In the genomic region with DNA sequence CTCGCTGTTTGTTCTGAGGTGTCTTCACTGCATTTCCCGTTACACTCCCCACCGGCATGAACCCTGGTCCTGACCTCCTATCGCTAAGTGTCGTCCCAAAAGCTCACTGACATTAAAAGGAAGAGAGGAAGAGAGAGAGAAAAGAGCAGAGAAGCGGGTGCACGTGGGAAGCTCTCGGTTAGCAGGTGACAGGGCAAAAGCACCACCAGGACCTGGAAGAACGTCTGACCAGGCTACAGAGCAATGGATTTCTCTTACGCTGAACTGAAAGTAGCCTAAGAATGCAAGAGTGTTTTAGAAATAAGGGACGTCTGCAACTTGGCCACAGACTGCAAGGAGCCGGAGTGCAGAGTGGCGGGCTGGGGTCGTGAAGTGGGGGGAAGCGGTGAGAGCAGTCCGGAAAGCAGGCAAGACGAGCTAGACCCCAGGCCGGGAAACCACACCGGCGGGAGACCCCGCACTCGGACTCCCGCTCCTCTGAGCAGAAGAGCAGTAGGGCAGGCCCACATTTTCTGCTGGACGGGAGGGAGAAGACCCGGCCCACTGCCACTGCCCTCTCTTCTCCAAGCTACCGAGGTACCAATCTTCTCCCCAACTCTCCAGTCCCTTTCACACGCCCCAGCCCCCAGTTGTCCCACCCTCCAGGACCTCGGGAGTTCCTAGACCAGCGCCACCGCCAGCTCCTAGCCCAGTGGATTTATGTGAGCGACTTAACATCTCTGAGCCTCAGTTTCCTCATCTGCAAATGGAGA, we compare ENCODE assay signal across 8 cellular contexts. TPM values are rescaled to one million over a fixed set of nuclear protein-coding genes. Genes with fewer than 3 reads are reported as not detected.
DNase-seq lines count a peak whose midpoint lies in the region; ATAC-seq, FAIRE-seq and TF ChIP-seq lines count a peak whose summit lies in the region.

No MANE protein-coding gene starts in this region.

- H3K27me3 Mint-ChIP-seq in activated CD4-positive, alpha-beta T cell treated with anti-CD3 and anti-CD28 coated beads for 36 hours, result no peaks in the 10 kb centered on the region
- H3K27me3 Mint-ChIP-seq in T-helper 2 cell treated with Interferon-gamma antibody and Interleukin-4, amounts not matched to agents 5 μg/mL and 100 μg/mL, for 36 hours (ENCODE audit: low read depth), result peaks cover 16% of the 10 kb centered on the region
- no peaks in the 10 kb centered on the region for H3K27me3 Mint-ChIP-seq in natural killer cell treated with Interleukin-12 subunit alpha and Interleukin-12 subunit beta and Interleukin-15 and Interleukin-18, amount 100 ng/mL, for 72 hours

- intact Hi-C loops in activated CD4-positive, alpha-beta T cell treated with anti-CD3 and anti-CD28 coated beads for 36 hours (cut with DNase I, micrococcal nuclease), result loop anchor here (1.0 to 10.0 kb wide), 9 partner anchors 83 to 874 kb away; partner anchors contain the start of genes DCAF6 (in 1 of the 2), POGK (in 1 of the 2), RCSD1 (in 1 of the 2) and SFT2D2 (in 1 of the 2)

- peaks cover 32% of the 10 kb centered on the region for H3K4me1 Mint-ChIP-seq in activated CD4-positive, alpha-beta T cell treated with anti-CD3 and anti-CD28 coated beads for 36 hours
- H3K4me1 Mint-ChIP-seq in T-helper 2 cell treated with Interferon-gamma antibody and Interleukin-4, amounts not matched to agents 5 μg/mL and 100 μg/mL, for 36 hours (ENCODE audit: low read depth), result peaks cover 30% of the 10 kb centered on the region
- peaks cover 37 to 38% of the 10 kb centered on the region in 2 donors for H3K4me1 Mint-ChIP-seq in natural killer cell treated with Interleukin-12 subunit alpha and Interleukin-12 subunit beta and Interleukin-15 and Interleukin-18, amount 100 ng/mL, for 72 hours (ENCODE audit: low read depth in 2 of 2)

- no peaks in the 10 kb centered on the region for H3K79me1 ChIP-seq in H1 (ENCODE audit: low read depth, low read length)

- H3K4me2 ChIP-seq in H1 (ENCODE audit: insufficient read depth in 1 of 2, low read depth in 2 of 2, low read length in 2 of 2), result peak overlapping the region; percentile 74 to 95

- H2BK20ac ChIP-seq in H1 (ENCODE audit: low read length), result peak overlapping the region; percentile 73; the same call in 1 of the 2 replicates

- no peak for TF ChIP-seq EP300 in H1 (IDR thresholded peaks at IDR 0.05; ENCODE audit: borderline replicate concordance in 1 of 2, low read depth in 2 of 2, low read length in 2 of 2)

- H2AK5ac ChIP-seq in H1 (ENCODE audit: low read depth, low read length), result no peak overlapping the region

- CTCF ChIA-PET in activated CD4-positive, alpha-beta T cell treated with anti-CD3 and anti-CD28 coated beads for 36 hours (lab: Charles Lee), result interaction anchor here (0.7 to 2.3 kb wide), 4 partner anchors 8 to 158 kb away, joined by 3 to 15 read pairs (median 8); no protein-coding TSS in a partner anchor
- CTCF ChIA-PET in H1 (lab: Charles Lee; ENCODE audit: partially characterized antibody), result interaction anchor here (0.6 to 2.4 kb wide), 4 partner anchors 19 to 577 kb away, joined by 3 to 11 read pairs (median 4); no protein-coding TSS in a partner anchor

- H4K8ac ChIP-seq in H1 (ENCODE audit: extremely low read depth, insufficient read depth, low read length), result no peak overlapping the region

- H3K4me1 ChIP-seq in H1 (replicated peaks in 1 of 4; ENCODE audit: control insufficient read depth in 3 of 4, insufficient read depth in 4 of 4, low read length in 3 of 4), result no peaks in the 10 kb centered on the region; a peak in 2 of 7 replicates

- H3K36me3 ChIP-seq in H1 (ENCODE audit: control insufficient read depth in 2 of 4, insufficient read depth in 4 of 4, low read length in 3 of 4), result no peaks in the 10 kb centered on the region

- no peak overlapping the region for H3K14ac ChIP-seq in H1 (ENCODE audit: insufficient read length)

- no peak for ATAC-seq in activated CD4-positive, alpha-beta T cell treated with anti-CD3 and anti-CD28 coated beads for 36 hours
- no peak for ATAC-seq in natural killer cell treated with Interleukin-12 subunit alpha and Interleukin-12 subunit beta and Interleukin-15 and Interleukin-18, amount 100 ng/mL, for 72 hours
- ATAC-seq in HG03460 (IDR thresholded peaks at IDR 0.05; ENCODE audit: unreplicated experiment), result no peak

- H3K27me3 ChIP-seq in H1 (replicated peaks in 1 of 4; ENCODE audit: control insufficient read depth in 3 of 4, extremely low read depth in 1 of 4, insufficient read depth in 3 of 4, low read length in 3 of 4), result peaks cover 0 to 13% (median 9%) of the 10 kb centered on the region in 4 experiments; a peak in 6 of 7 replicates

- H3K4ac ChIP-seq in H1 (replicated peaks; ENCODE audit: insufficient read length, low read depth, low read length), result no peak overlapping the region

- peak overlapping the region; percentile 77 for H2AFZ ChIP-seq in H1 (ENCODE audit: low read length)

- H3K36me3 Mint-ChIP-seq in activated CD4-positive, alpha-beta T cell treated with anti-CD3 and anti-CD28 coated beads for 36 hours (ENCODE audit: low read depth), result peaks cover 8% of the 10 kb centered on the region
- H3K36me3 Mint-ChIP-seq in T-helper 2 cell treated with Interferon-gamma antibody and Interleukin-4, amounts not matched to agents 5 μg/mL and 100 μg/mL, for 36 hours (ENCODE audit: low read depth), result no peaks in the 10 kb centered on the region
- H3K36me3 Mint-ChIP-seq in natural killer cell treated with Interleukin-12 subunit alpha and Interleukin-12 subunit beta and Interleukin-15 and Interleukin-18, amount 100 ng/mL, for 72 hours, result no peaks in the 10 kb centered on the region

- peak; percentile 45 for DNase-seq in activated CD4-positive, alpha-beta T cell treated with anti-CD3 and anti-CD28 coated beads for 36 hours
- DNase-seq in activated CD4-positive, alpha-beta T cell treated with anti-CD3 and anti-CD28 coated beads, Interleukin-2, amount 50 U/mL, for 1 hour, result no peak
- peak; percentile 14 for DNase-seq in T-helper 2 cell treated with Interferon-gamma antibody and Interleukin-4, amounts not matched to agents 5 μg/mL and 100 μg/mL, for 36 hours (ENCODE audit: low spot score)
- DNase-seq in H1 (ENCODE audit: low read depth in 1 of 2, low spot score in 2 of 2) (peak in 1 of 2 experiments; percentile 79), HPDE6-E6E7 (ENCODE audit: extremely low spot score) (no peak), NCI-H2107 (lab: John Stamatoyannopoulos, UW) (no peak)
- DNase-seq in natural killer cell treated with Interleukin-12 subunit alpha and Interleukin-12 subunit beta and Interleukin-15 and Interleukin-18, amount 100 ng/mL, for 72 hours (ENCODE audit: low spot score), result no peak

- no peak for TF ChIP-seq CTCF in H1 (IDR thresholded peaks at IDR 0.05; ENCODE audit: control extremely low read depth in 1 of 3, insufficient read depth in 1 of 3, low read depth in 1 of 3, low read length in 3 of 3)

- H3K23me2 ChIP-seq in H1 (ENCODE audit: low read depth, low read length), result peaks cover 6% of the 10 kb centered on the region

- peak overlapping the region; percentile 84 to 97 (median 94) for H3K4me3 ChIP-seq in H1 (ENCODE audit: extremely low read depth in 1 of 4, insufficient read depth in 2 of 4, low read depth in 3 of 4, low read length in 4 of 4)

- POLR2A ChIA-PET in activated CD4-positive, alpha-beta T cell treated with anti-CD3 and anti-CD28 coated beads for 36 hours (lab: Charles Lee), result interaction anchor here (0.6 kb wide), 3 partner anchors 10 to 40 kb away, joined by 3 to 4 read pairs (median 3); no protein-coding TSS in a partner anchor
- POLR2A ChIA-PET in H1 (lab: Charles Lee; ENCODE audit: partially characterized antibody), result interaction anchor here (0.9 to 1.9 kb wide), 5 partner anchors 8 to 160 kb away, joined by 3 to 6 read pairs (median 4); partner anchors contain the start of genes CREG1 and MPZL1

- H3K79me2 ChIP-seq in H1 (ENCODE audit: control insufficient read depth in 1 of 2, insufficient read depth in 2 of 2, low read length in 2 of 2), result no peaks in the 10 kb centered on the region

- 0 out of 3 replicates have a peak, but pooled peaks of 1 of the 2 experiments have one; percentile 4 for TF ChIP-seq POLR2A in H1 (IDR thresholded peaks at IDR 0.05; ENCODE audit: control extremely low read depth in 1 of 2, low read depth in 2 of 2, low read length in 2 of 2)

- H2BK12ac ChIP-seq in H1 (ENCODE audit: low read depth, low read length), result 0 out of 2 replicates have a peak overlapping the region, but pooled peaks have one; percentile 31

- no peaks in the 10 kb centered on the region for H4K20me1 ChIP-seq in H1 (replicated peaks in 1 of 2; ENCODE audit: control insufficient read depth in 1 of 2, insufficient read depth in 2 of 2, low read length in 2 of 2)

- FAIRE-seq in H1 (lab: Jason Lieb, UNC), result no peak

- H2BK5ac ChIP-seq in H1 (ENCODE audit: low read depth, low read length), result 0 out of 2 replicates have a peak overlapping the region, but pooled peaks have one; percentile 17

- no peak overlapping the region for H4K91ac ChIP-seq in H1 (replicated peaks; ENCODE audit: insufficient read length, low read length)

- no peaks in the 10 kb centered on the region for H3K9me3 ChIP-seq in H1 (ENCODE audit: insufficient read depth in 2 of 2, low read depth in 1 of 2, low read length in 1 of 2)

- peak overlapping the region; percentile 3 for H3K56ac ChIP-seq in H1 (replicated peaks; ENCODE audit: insufficient read length, low read depth, low read length)

- no peaks in the 10 kb centered on the region for H3K9me3 Mint-ChIP-seq in activated CD4-positive, alpha-beta T cell treated with anti-CD3 and anti-CD28 coated beads for 36 hours (ENCODE audit: low read depth)
- H3K9me3 Mint-ChIP-seq in T-helper 2 cell treated with Interferon-gamma antibody and Interleukin-4, amounts not matched to agents 5 μg/mL and 100 μg/mL, for 36 hours, result no peaks in the 10 kb centered on the region
- H3K9me3 Mint-ChIP-seq in natural killer cell treated with Interleukin-12 subunit alpha and Interleukin-12 subunit beta and Interleukin-15 and Interleukin-18, amount 100 ng/mL, for 72 hours, result no peaks in the 10 kb centered on the region

- TF ChIP-seq RAD21 in H1 (IDR thresholded peaks at IDR 0.05 in 1 of 2, conservative IDR thresholded peaks at IDR 0.05 in 1 of 2; ENCODE audit: low read depth in 2 of 2, low read length in 2 of 2), result no peak

- H3K23ac ChIP-seq in H1 (ENCODE audit: insufficient read length), result no peak overlapping the region

- no peak overlapping the region for H3K27ac ChIP-seq in H1 (ENCODE audit: low read depth, low read length)

- no peak overlapping the region for H2BK120ac ChIP-seq in H1 (replicated peaks; ENCODE audit: low read depth, low read length)

- peak overlapping the region; percentile 1; the same call in 1 of the 2 replicates for H3K18ac ChIP-seq in H1 (ENCODE audit: extremely low read depth, low read length)

- peak overlapping the region; percentile 79 for H3K27ac Mint-ChIP-seq in activated CD4-positive, alpha-beta T cell treated with anti-CD3 and anti-CD28 coated beads for 36 hours
- H3K27ac Mint-ChIP-seq in T-helper 2 cell treated with Interferon-gamma antibody and Interleukin-4, amounts not matched to agents 5 μg/mL and 100 μg/mL, for 36 hours, result peak overlapping the region; percentile 90
- peak overlapping the region; percentile 87 to 100 for H3K27ac Mint-ChIP-seq in natural killer cell treated with Interleukin-12 subunit alpha and Interleukin-12 subunit beta and Interleukin-15 and Interleukin-18, amount 100 ng/mL, for 72 hours

- H3K4me3 Mint-ChIP-seq in activated CD4-positive, alpha-beta T cell treated with anti-CD3 and anti-CD28 coated beads for 36 hours, result peak overlapping the region; percentile 83
- peak overlapping the region; percentile 98 for H3K4me3 Mint-ChIP-seq in T-helper 2 cell treated with Interferon-gamma antibody and Interleukin-4, amounts not matched to agents 5 μg/mL and 100 μg/mL, for 36 hours
- peak overlapping the region; percentile 96 for H3K4me3 Mint-ChIP-seq in natural killer cell treated with Interleukin-12 subunit alpha and Interleukin-12 subunit beta and Interleukin-15 and Interleukin-18, amount 100 ng/mL, for 72 hours

- H4K5ac ChIP-seq in H1 (ENCODE audit: insufficient read length, low read depth, low read length), result no peak overlapping the region

- no peak overlapping the region; a peak in 2 of 7 replicates for H3K9ac ChIP-seq in H1 (replicated peaks in 1 of 4; ENCODE audit: extremely low read depth in 1 of 4, low read depth in 3 of 4, low read length in 3 of 4)

- H2BK15ac ChIP-seq in H1 (ENCODE audit: low read length), result peak overlapping the region; percentile 49; the same call in 1 of the 2 replicates

- WGBS in H1 (ENCODE audit: extremely low coverage in 1 of 2, insufficient coverage in 1 of 2, insufficient read length in 1 of 2, insufficient replicate concordance in 2 of 2, low coverage in 1 of 2, low lambda C conversion rate in 2 of 2, missing lambda C conversion rate in 1 of 2), 2 experiments, result 2% methylated on average over 29 of the region's 31 CpGs; no CpG with 5 or more reads in 1 of the 2 experiments

RNA-seq across cellular contexts. Expression of gene MPZL1, which starts 8.3 kb away (rescaled TPM):
- 10 to 100 TPM; 22.3 to 23.0 TPM for total RNA-seq in activated CD4-positive, alpha-beta T cell treated with anti-CD3 and anti-CD28 coated beads for 36 hours
- 120 and 128 TPM in 2 replicates for total RNA-seq in H1 (2021; fragmentation: NEBNext Ultra II Directional; extraction: Animal tissue kit (Norgen Biotek cat#: 25700))
- 31.1 and 37.8 TPM in 2 replicates for polyA plus RNA-seq in H1 (2011; rRNA removed)
- 36.1 TPM for polyA plus RNA-seq in H1 (2011; cell fraction: cytosol; rRNA removed)
- 25.1 TPM for polyA plus RNA-seq in H1 (2011; cell fraction: nucleus; rRNA removed)
- polyA plus RNA-seq in H1 (2012, experiment 1 of 2), result 38.9 to 72.5 TPM (median 40.5 TPM) in 4 replicates
- polyA plus RNA-seq in H1 (2012, experiment 2 of 2), result 14.1 TPM
- polyA plus RNA-seq in H1 (2013, experiment 1 of 2), result 65.8 TPM
- 82.6 TPM for polyA plus RNA-seq in H1 (2013, experiment 2 of 2)
- 61.1 and 88.5 TPM in 2 replicates for polyA minus RNA-seq in H1 (2011; rRNA and poly(A)+ RNA removed)
- polyA minus RNA-seq in H1 (2011; cell fraction: cytosol; rRNA and poly(A)+ RNA removed), result 51.2 TPM
- polyA minus RNA-seq in H1 (2011; cell fraction: nucleus; rRNA and poly(A)+ RNA removed), result 52.0 TPM
- total RNA-seq in natural killer cell treated with Interleukin-12 subunit alpha and Interleukin-12 subunit beta and Interleukin-15 and Interleukin-18, amount 100 ng/mL, for 72 hours, result 10 to 100 TPM; 15.3 to 25.6 TPM

Comparison
In these comparisons a context has a peak if more than half of its experiments do, and no peak if none do; other contexts are left out.
1. DNase-seq: peak in activated CD4-positive, alpha-beta T cell treated with anti-CD3 and anti-CD28 coated beads for 36 hours (single experiment) and T-helper 2 cell treated with Interferon-gamma antibody and Interleukin-4, amounts not matched to agents 5 μg/mL and 100 μg/mL, for 36 hours (single experiment); none in activated CD4-positive, alpha-beta T cell treated with anti-CD3 and anti-CD28 coated beads, Interleukin-2, amount 50 U/mL, for 1 hour (single experiment), natural killer cell treated with Interleukin-12 subunit alpha and Interleukin-12 subunit beta and Interleukin-15 and Interleukin-18, amount 100 ng/mL, for 72 hours (single experiment), HPDE6-E6E7 (single experiment) and NCI-H2107 (single experiment).
2. Peak in every context shown above with its lines, with median percentiles within 50 percentile points of each other: H3K27ac Mint-ChIP-seq and H3K4me3 Mint-ChIP-seq.